Comparison of ENCODE assay signal across 8 cellular contexts in genomic region chr16:86517652-86518258, GRCh38. TPM values are rescaled to one million over a fixed set of nuclear protein-coding genes. Genes with fewer than 3 reads are reported as not detected.
DNase-seq lines count a peak whose midpoint lies in the region; ATAC-seq and TF ChIP-seq lines count a peak whose summit lies in the region.

No MANE protein-coding gene starts in this region.

- POLR2A ChIA-PET in RWPE1 (lab: Yijun Ruan, JAX; ENCODE audit: low non-redundant PET), result no interaction called here

- H3K4me1 ChIP-seq in BE2C, result no peaks in the 10 kb centered on the region
- peaks cover 3% of the 10 kb centered on the region for H3K4me1 ChIP-seq in endodermal cell (ENCODE audit: control insufficient read depth, insufficient read depth, low read length)
- peaks cover 12% of the 10 kb centered on the region for H3K4me1 ChIP-seq in mesodermal cell (ENCODE audit: control insufficient read depth, insufficient read depth, low read length, poor library complexity, severe bottlenecking)
- H3K4me1 ChIP-seq in vagina, result peaks cover 40% of the 10 kb centered on the region
- peaks cover 7% of the 10 kb centered on the region for H3K4me1 ChIP-seq in effector memory CD4-positive, alpha-beta T cell (ENCODE audit: control insufficient read depth, insufficient read depth, low read length, poor library complexity, severe bottlenecking)

- no peak overlapping the region for H3K4me3 Mint-ChIP-seq in endodermal cell

- no peak for ATAC-seq in HG03432 (IDR thresholded peaks at IDR 0.05; ENCODE audit: unreplicated experiment)

- TF ChIP-seq CTCF in BE2C (IDR thresholded peaks at IDR 0.05; ENCODE audit: low read depth, low read length) (peak; percentile 88), GM13977 (IDR thresholded peaks at IDR 0.05; ENCODE audit: extremely low read depth, insufficient read depth, missing control alignments) (peak; percentile 85), RWPE1 (conservative IDR thresholded peaks at IDR 0.05; ENCODE audit: low read depth) (peak; percentile 73), endodermal cell (conservative IDR thresholded peaks at IDR 0.05) (peak; percentile 86), vagina (IDR thresholded peaks at IDR 0.05) (peak in 2 of 3 experiments; percentile 83 to 87)

- H3K9me3 ChIP-seq in BE2C, result no peaks in the 10 kb centered on the region
- H3K9me3 ChIP-seq in endodermal cell (ENCODE audit: control insufficient read depth, low read length), result no peaks in the 10 kb centered on the region
- no peaks in the 10 kb centered on the region for H3K9me3 ChIP-seq in mesodermal cell (ENCODE audit: control insufficient read depth, low read length)
- no peaks in the 10 kb centered on the region for H3K9me3 ChIP-seq in vagina
- H3K9me3 ChIP-seq in effector memory CD4-positive, alpha-beta T cell (ENCODE audit: control insufficient read depth, low read length), result no peaks in the 10 kb centered on the region

- peaks cover 7% of the 10 kb centered on the region for H3K4me1 Mint-ChIP-seq in endodermal cell

- WGBS in endodermal cell (ENCODE audit: insufficient coverage in 1 of 2, insufficient read length in 1 of 2), 2 experiments, result 25 to 33% methylated on average over 14 to 17 of the region's 17 CpGs
- WGBS in mesodermal cell (ENCODE audit: insufficient coverage in 2 of 2), 2 experiments, result 30 to 36% methylated on average over 12 to 17 of the region's 17 CpGs

- no peak for TF ChIP-seq POLR2A in vagina (IDR thresholded peaks at IDR 0.05)

- no peak overlapping the region for H3K27ac ChIP-seq in RWPE1
- no peak overlapping the region for H3K27ac ChIP-seq in endodermal cell (ENCODE audit: low read depth, low read length)
- H3K27ac ChIP-seq in mesodermal cell (ENCODE audit: low read depth, low read length, severe bottlenecking), result peak overlapping the region; percentile 23
- H3K27ac ChIP-seq in vagina, result peak overlapping the region; percentile 57
- no peak overlapping the region for H3K27ac ChIP-seq in effector memory CD4-positive, alpha-beta T cell (ENCODE audit: insufficient read depth, low read length, poor library complexity, severe bottlenecking)

- intact Hi-C loops in vagina (cut with DNase I), result loop anchor here (2.0 kb wide), 1 partner anchor 445 kb away; no protein-coding TSS in a partner anchor

- H3K36me3 Mint-ChIP-seq in endodermal cell (ENCODE audit: low read depth), result no peaks in the 10 kb centered on the region

- H3K27me3 Mint-ChIP-seq in endodermal cell (ENCODE audit: insufficient read depth), result peaks cover 86% of the 10 kb centered on the region

- DNase-seq in BE2C (peak; percentile 79), GM13977 (ENCODE audit: low spot score) (peak; percentile 77), RWPE1 (ENCODE audit: low spot score) (peak; percentile 58), endodermal cell (peak; percentile 91), vagina (ENCODE audit: extremely low spot score in 2 of 2) (no peak)
- no peak for DNase-seq in effector memory CD4-positive, alpha-beta T cell

- in situ Hi-C loops in GM13977 (cut with MboI; ENCODE audit: low pct_unique_long_range_greater_than_20kb, low sequenced_read_pairs, unreplicated experiment), result loop anchor here (10.0 to 25.0 kb wide), 3 partner anchors 47 to 705 kb away; partner anchors contain the start of gene FOXC2

- CTCF ChIA-PET in RWPE1 (lab: Yijun Ruan, JAX), result interaction anchor here (0.5 to 2.3 kb wide), 30 partner anchors 10 to 697 kb away, joined by 3 to 24 read pairs (median 3); no protein-coding TSS in a partner anchor

- no peaks in the 10 kb centered on the region for H3K9me3 Mint-ChIP-seq in endodermal cell

- H3K9ac ChIP-seq in endodermal cell (ENCODE audit: extremely low read depth, low read length, poor library complexity, severe bottlenecking), result no peak overlapping the region

- no peak overlapping the region for H3K27ac Mint-ChIP-seq in endodermal cell

- H3K4me3 ChIP-seq in BE2C (ENCODE audit: low read depth, low read length), result no peak overlapping the region
- H3K4me3 ChIP-seq in endodermal cell (ENCODE audit: low read length), result no peak overlapping the region
- no peak overlapping the region for H3K4me3 ChIP-seq in mesodermal cell (ENCODE audit: extremely low read depth, insufficient read depth, low read length, poor library complexity, severe bottlenecking)
- no peak overlapping the region for H3K4me3 ChIP-seq in vagina
- H3K4me3 ChIP-seq in effector memory CD4-positive, alpha-beta T cell (ENCODE audit: insufficient read depth, low read depth, low read length, poor library complexity, severe bottlenecking), result no peak overlapping the region

- H3K36me3 ChIP-seq in BE2C (no peaks in the 10 kb centered on the region), endodermal cell (ENCODE audit: control insufficient read depth, insufficient read depth, low read length) (no peaks in the 10 kb centered on the region), mesodermal cell (ENCODE audit: control insufficient read depth, insufficient read depth, low read length) (peaks cover 19% of the 10 kb centered on the region), vagina (peaks cover 0 to 7% of the 10 kb centered on the region in 2 donors)
- H3K36me3 ChIP-seq in effector memory CD4-positive, alpha-beta T cell (ENCODE audit: control insufficient read depth, insufficient read depth, low read length), result no peaks in the 10 kb centered on the region

- H3K27me3 ChIP-seq in BE2C (peaks cover 86% of the 10 kb centered on the region), endodermal cell (ENCODE audit: control insufficient read depth, insufficient read depth, low read length, poor library complexity, severe bottlenecking) (peaks cover 88% of the 10 kb centered on the region), vagina (no peaks in the 10 kb centered on the region)
- peaks cover 35% of the 10 kb centered on the region for H3K27me3 ChIP-seq in effector memory CD4-positive, alpha-beta T cell (replicated peaks; ENCODE audit: control insufficient read depth, insufficient read depth, low read length, poor library complexity, severe bottlenecking)

RNA-seq across cellular contexts. Expression of gene FOXF1, which starts 7.4 kb away (rescaled TPM):
- polyA plus RNA-seq in BE2C (2012; ENCODE audit: insufficient read depth, insufficient read length, low read depth), result not detected
- total RNA-seq in endodermal cell, result not detected
- polyA plus RNA-seq in endodermal cell (2013, experiment 1 of 2), result 0.11 TPM
- 0.08 TPM for polyA plus RNA-seq in endodermal cell (2013, experiment 2 of 2)
- polyA plus RNA-seq in mesodermal cell (2013, experiment 1 of 2), result 22.0 TPM
- 26.8 TPM for polyA plus RNA-seq in mesodermal cell (2013, experiment 2 of 2)
- 26.0 TPM for total RNA-seq in vagina

RNA-seq across cellular contexts. Expression of gene MTHFSD, which starts 37.3 kb away (rescaled TPM):
- 39.6 TPM for polyA plus RNA-seq in BE2C (2012; ENCODE audit: insufficient read depth, insufficient read length, low read depth)
- total RNA-seq in endodermal cell, result 10 to 100 TPM; 15.0 to 25.8 TPM
- polyA plus RNA-seq in endodermal cell (2013, experiment 1 of 2), result 24.2 TPM
- 22.7 TPM for polyA plus RNA-seq in endodermal cell (2013, experiment 2 of 2)
- polyA plus RNA-seq in mesodermal cell (2013, experiment 1 of 2), result 19.2 TPM
- polyA plus RNA-seq in mesodermal cell (2013, experiment 2 of 2), result 17.6 TPM
- total RNA-seq in vagina, result 20.4 TPM

RNA-seq across cellular contexts. Expression of gene FOXC2, which starts 48.9 kb away (rescaled TPM):
- polyA plus RNA-seq in BE2C (2012; ENCODE audit: insufficient read depth, insufficient read length, low read depth), result not detected
- under 1 TPM in 1 of 2 donors, not detected in 1; 0.20 TPM for total RNA-seq in endodermal cell
- polyA plus RNA-seq in endodermal cell (2013, experiment 1 of 2), result 1.00 TPM
- polyA plus RNA-seq in endodermal cell (2013, experiment 2 of 2), result 1.2 TPM
- 12.3 TPM for polyA plus RNA-seq in mesodermal cell (2013, experiment 1 of 2)
- 9.1 TPM for polyA plus RNA-seq in mesodermal cell (2013, experiment 2 of 2)
- 2.7 TPM for total RNA-seq in vagina

Comparison
In these comparisons a context has a peak if more than half of its experiments do, and no peak if none do; other contexts are left out.
1. DNase-seq: peak in BE2C (single experiment), GM13977 (single experiment), RWPE1 (single experiment) and endodermal cell (single experiment); none in vagina (0 of 2) and effector memory CD4-positive, alpha-beta T cell (0 of 3).
2. H3K27ac ChIP-seq: peak in mesodermal cell (single experiment) and vagina (single experiment); none in RWPE1 (single experiment), endodermal cell (single experiment) and effector memory CD4-positive, alpha-beta T cell (single experiment).
3. RNA of gene FOXF1, which starts 7.4 kb away (total RNA-seq): 26.0 TPM in vagina (single experiment); not detected in endodermal cell; every median in the first group is over 10 times any median in the second.
4. Peak in every context shown above with its lines, with median percentiles within 50 percentile points of each other: CTCF ChIP-seq.